13 cellular contexts compared by ENCODE assay signal in the genomic region with DNA sequence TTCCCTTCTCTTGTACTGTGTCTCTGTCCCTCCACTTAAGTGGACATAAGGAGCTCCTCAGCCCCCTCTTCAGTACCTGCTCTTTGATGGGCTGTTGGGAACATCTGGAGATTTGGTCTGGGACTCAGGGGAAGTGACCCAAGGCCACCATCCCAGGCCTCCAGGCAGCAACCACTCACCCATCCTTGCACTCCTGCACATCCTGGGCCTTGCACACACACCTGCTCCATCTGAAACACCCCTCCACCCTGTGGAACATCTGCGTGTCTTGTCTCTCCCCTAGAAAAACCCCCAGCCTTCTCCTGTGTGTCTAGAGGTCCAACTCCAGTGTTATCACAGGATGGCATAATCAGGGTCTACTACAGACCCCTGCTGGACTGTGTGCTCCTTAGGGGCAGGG.
DNase-seq lines count a peak whose midpoint lies in the region; ATAC-seq and TF ChIP-seq lines count a peak whose summit lies in the region.
"Had no signal": no experiment of that assay in that cellular context is flagged by ENCODE, and none has a peak within 500 bp of the region (broad histone marks: within the 10 kb centered on the region; RNA-seq: fewer than 3 reads in every experiment).

No MANE protein-coding gene starts in this region.

- no peaks in the 10 kb centered on the region for H3K9me3 Mint-ChIP-seq in Caco-2 (ENCODE audit: unreplicated experiment)
- H3K9me3 Mint-ChIP-seq: dendritic cell treated with granulocyte-macrophage colony-stimulating factor and Interleukin-4, amounts not matched to agents 40 ng/mL and 50 ng/mL, for 4 days; nephron had no signal

- H3K4me3 ChIP-seq in Caco-2 (ENCODE audit: low read depth, low read length): no peak overlapping the region
- no peak overlapping the region for H3K4me3 ChIP-seq in SJCRH30
- no peak overlapping the region for H3K4me3 ChIP-seq in right cardiac atrium (ENCODE audit: low read length)
- H3K4me3 ChIP-seq in skeletal muscle satellite cell (ENCODE audit: low read length): no peak overlapping the region

- H3K36me3 ChIP-seq in Caco-2 (ENCODE audit: control insufficient read depth, insufficient read depth, low read length) (no peaks in the 10 kb centered on the region), SJCRH30 (no peaks in the 10 kb centered on the region), skeletal muscle satellite cell (ENCODE audit: insufficient read depth, low read length) (peaks cover 4% of the 10 kb centered on the region)

- H3K36me3 Mint-ChIP-seq in Caco-2 (ENCODE audit: insufficient read depth, unreplicated experiment): no peaks in the 10 kb centered on the region

- no peak for TF ChIP-seq CTCF in Caco-2 (IDR thresholded peaks at IDR 0.05; ENCODE audit: insufficient read depth in 1 of 2, low read depth in 1 of 2, low read length in 1 of 2, severe bottlenecking in 1 of 2, unreplicated experiment in 1 of 2)

- peak overlapping the region; percentile 26 for H3K4me3 Mint-ChIP-seq in Caco-2 (ENCODE audit: unreplicated experiment)
- H3K4me3 Mint-ChIP-seq: dendritic cell treated with granulocyte-macrophage colony-stimulating factor and Interleukin-4, amounts not matched to agents 40 ng/mL and 50 ng/mL, for 4 days had no signal

- H3K4me1 ChIP-seq in Caco-2 (peaks cover 34% of the 10 kb centered on the region), SJCRH30 (peaks cover 90% of the 10 kb centered on the region), right cardiac atrium (ENCODE audit: control insufficient read depth, insufficient read depth, low read length) (peaks cover 31% of the 10 kb centered on the region), skeletal muscle satellite cell (ENCODE audit: control insufficient read depth, insufficient read depth, low read length) (peaks cover 77% of the 10 kb centered on the region)

- H3K9me3 ChIP-seq in Caco-2: no peaks in the 10 kb centered on the region
- no peaks in the 10 kb centered on the region for H3K9me3 ChIP-seq in SJCRH30 (replicated peaks)
- H3K9me3 ChIP-seq in right cardiac atrium (ENCODE audit: control insufficient read depth, low read length): no peaks in the 10 kb centered on the region
- H3K9me3 ChIP-seq in skeletal muscle satellite cell (replicated peaks; ENCODE audit: low read length): no peaks in the 10 kb centered on the region

- H3K27ac Mint-ChIP-seq in Caco-2 (ENCODE audit: unreplicated experiment): peak overlapping the region; percentile 96

- no peaks in the 10 kb centered on the region for H3K27me3 Mint-ChIP-seq in Caco-2 (ENCODE audit: insufficient read depth, unreplicated experiment)

- peak overlapping the region; percentile 18 for H3K9ac ChIP-seq in skeletal muscle satellite cell (ENCODE audit: low read depth, low read length)

- CTCF ChIA-PET in Caco-2 (lab: Charles Lee): interaction anchor here (0.7 to 1.5 kb wide), 4 partner anchors 44 to 172 kb away, joined by 3 to 11 read pairs (median 4); no protein-coding TSS in a partner anchor

- no peak overlapping the region for H3K4me2 ChIP-seq in skeletal muscle satellite cell (ENCODE audit: low read length)

- intact Hi-C loops in Caco-2 (cut with micrococcal nuclease; ENCODE audit: unreplicated experiment) (loop anchor here (2.0 kb wide), 1 partner anchor 44 kb away; no protein-coding TSS in a partner anchor), right cardiac atrium (cut with DNase I) (loop anchor here in 2 of 4 donors (5.0 kb wide), 1 partner anchor 50 kb away; no protein-coding TSS in a partner anchor)

- ATAC-seq in right cardiac atrium (no peak), HG02623 (IDR thresholded peaks at IDR 0.05; ENCODE audit: unreplicated experiment) (no peak)

- DNase-seq in Caco-2 (no peak), SJCRH30 (no peak), right cardiac atrium (no peak), NCI-H2196 treated with DMSO at 0.1 percent for 48 hours (lab: John Stamatoyannopoulos, UW; ENCODE audit: unreplicated experiment) (no peak), NOMO-1 (lab: John Stamatoyannopoulos, UW; ENCODE audit: unreplicated experiment in 2 of 2) (no peak)
- DNase-seq in activated CD4-positive, CD25-positive, alpha-beta regulatory T cell treated with anti-CD3 and anti-CD28 coated beads, Interleukin-2, amount 50 U/mL, for 72 hours: no peak
- DNase-seq: AML-193, foreskin fibroblast, KG1 had no signal

- BruUV-seq in Caco-2 (replicated peaks; lab: Mats Ljungman, UMichigan): no TSS peak

- H3K27ac ChIP-seq in SJCRH30: peak overlapping the region; percentile 99
- peak overlapping the region; percentile 78 for H3K27ac ChIP-seq in right cardiac atrium (ENCODE audit: low read length)

- POLR2A ChIA-PET in Caco-2 (lab: Charles Lee): interaction anchor here (0.7 kb wide), 1 partner anchor 21 kb away, joined by 11 read pairs; no protein-coding TSS in a partner anchor

- peaks cover 39% of the 10 kb centered on the region for H3K4me1 Mint-ChIP-seq in Caco-2 (ENCODE audit: low read depth, unreplicated experiment)

- H3K27me3 ChIP-seq in Caco-2 (replicated peaks; ENCODE audit: control insufficient read depth, insufficient read depth, low read length) (no peaks in the 10 kb centered on the region), SJCRH30 (no peaks in the 10 kb centered on the region), right cardiac atrium (ENCODE audit: control insufficient read depth, insufficient read depth) (no peaks in the 10 kb centered on the region), skeletal muscle satellite cell (ENCODE audit: control insufficient read depth, insufficient read depth, low read length) (no peaks in the 10 kb centered on the region)

- WGBS in right cardiac atrium: 86% methylated on average over 1 of the region's 1 CpG
